In the genomic region with DNA sequence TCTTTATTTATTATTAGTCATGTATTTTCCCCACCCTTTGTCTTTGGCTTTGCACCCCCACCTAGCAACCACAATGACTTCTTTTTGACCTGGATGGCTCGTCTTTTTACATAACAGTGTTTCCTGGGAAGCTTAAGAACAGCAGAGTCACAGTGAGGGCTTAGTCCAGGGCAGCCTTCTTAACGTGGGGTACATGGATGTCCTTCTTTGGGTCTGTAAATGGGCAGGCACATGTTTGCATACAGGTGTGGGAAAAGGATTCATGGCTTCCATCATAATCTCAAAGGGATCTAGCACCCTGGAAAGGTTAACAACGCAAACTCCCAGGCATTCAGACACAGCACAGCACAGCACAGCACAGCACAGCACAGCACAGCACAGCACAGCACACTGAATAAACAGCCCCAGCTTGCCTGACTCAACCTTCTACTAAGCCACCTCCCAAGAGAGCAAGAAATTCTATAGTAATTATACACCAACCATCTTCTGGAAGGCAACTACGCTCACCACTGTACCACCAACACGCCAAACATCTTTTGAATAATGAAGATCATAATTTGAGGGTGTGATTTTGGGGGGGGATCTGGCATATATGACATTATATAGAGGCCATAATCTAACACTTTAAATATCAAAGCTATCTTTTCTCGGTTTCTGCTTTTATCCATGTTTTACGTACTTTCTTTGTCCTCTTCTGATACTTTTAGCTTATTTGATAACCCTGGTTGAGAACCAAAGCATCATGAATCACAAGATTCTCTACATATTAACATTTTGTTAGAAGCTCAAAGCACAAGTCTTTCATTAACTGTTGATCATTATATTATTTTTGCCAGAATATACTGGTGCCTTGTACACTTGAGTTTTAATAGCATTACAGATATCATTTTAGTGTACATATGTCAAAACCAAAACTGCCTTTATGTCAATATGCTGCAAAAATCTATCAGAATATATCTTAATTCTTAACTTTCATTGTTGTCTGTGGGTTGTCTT, we compare ENCODE assay signal across 8 cellular contexts.
DNase-seq lines count a peak whose midpoint lies in the region; ATAC-seq, FAIRE-seq and TF ChIP-seq lines count a peak whose summit lies in the region.

No MANE protein-coding gene starts in this region.

- peak overlapping the region; percentile 93 for H3K4me2 ChIP-seq in PC-9

- peaks cover 99% of the 10 kb centered on the region for H3K36me3 Mint-ChIP-seq in Calu3 (ENCODE audit: insufficient read depth, unreplicated experiment)
- H3K36me3 Mint-ChIP-seq in naive thymus-derived CD8-positive, alpha-beta T cell = peaks cover 0 to 32% (median 2%) of the 10 kb centered on the region in 3 donors

- peaks cover 98% of the 10 kb centered on the region for H3F3A ChIP-seq in PC-9 (ENCODE audit: insufficient read depth, low read depth)

- peaks cover 50% of the 10 kb centered on the region for H3K36me3 ChIP-seq in PC-9 (ENCODE audit: low read depth)

- H3K4me1 Mint-ChIP-seq in Calu3 (ENCODE audit: low read depth, unreplicated experiment) = peaks cover 47% of the 10 kb centered on the region
- peaks cover 48 to 82% (median 76%) of the 10 kb centered on the region in 4 donors for H3K4me1 Mint-ChIP-seq in naive thymus-derived CD8-positive, alpha-beta T cell

- H3K27me3 Mint-ChIP-seq in Calu3 (ENCODE audit: unreplicated experiment) = no peaks in the 10 kb centered on the region
- H3K27me3 Mint-ChIP-seq in naive thymus-derived CD8-positive, alpha-beta T cell = no peaks in the 10 kb centered on the region

- H3K9me2 ChIP-seq in PC-9 (ENCODE audit: insufficient read depth) = no peaks in the 10 kb centered on the region

- H2AFZ ChIP-seq in PC-9 = no peak overlapping the region

- peaks cover 58% of the 10 kb centered on the region for H3K4me1 ChIP-seq in PC-9 (replicated peaks; ENCODE audit: insufficient read depth)

- BruUV-seq in Calu3 (replicated peaks; lab: Mats Ljungman, UMichigan) (no TSS peak), PC-9 (replicated peaks; lab: Mats Ljungman, UMichigan) (TSS peak; percentile 38)

- H3K27ac Mint-ChIP-seq in Calu3 (ENCODE audit: unreplicated experiment) = peak overlapping the region; percentile 97
- peak overlapping the region; percentile 24 to 99 (median 92) for H3K27ac Mint-ChIP-seq in naive thymus-derived CD8-positive, alpha-beta T cell

- H3K9me3 ChIP-seq in PC-9 (ENCODE audit: insufficient read depth, low read depth) = no peaks in the 10 kb centered on the region

- CTCF ChIA-PET in Calu3 (lab: Charles Lee) = interaction anchor here (0.6 to 2.9 kb wide), 5 partner anchors 11 to 541 kb away, joined by 4 to 17 read pairs (median 4); no protein-coding TSS in a partner anchor
- CTCF ChIA-PET in PC-9 (lab: Charles Lee) = interaction anchor here (0.5 to 3.0 kb wide), 4 partner anchors 14 to 714 kb away, joined by 3 to 13 read pairs (median 7); no protein-coding TSS in a partner anchor

- peak overlapping the region; percentile 99 for H3K27ac ChIP-seq in PC-9

- POLR2A ChIA-PET in PC-9 (lab: Charles Lee; ENCODE audit: unreplicated experiment) = interaction anchor here (0.7 to 2.0 kb wide), 8 partner anchors 7 to 214 kb away, joined by 3 to 15 read pairs (median 6); no protein-coding TSS in a partner anchor
- POLR2A ChIA-PET in naive thymus-derived CD8-positive, alpha-beta T cell (lab: Charles Lee) = interaction anchor here (0.6 to 1.4 kb wide), 2 partner anchors 13 to 15 kb away, joined by 3 to 4 read pairs; no protein-coding TSS in a partner anchor

- intact Hi-C loops in Calu3 (cut with micrococcal nuclease; ENCODE audit: unreplicated experiment) (no loop called here), PC-9 (cut with micrococcal nuclease; ENCODE audit: unreplicated experiment) (no loop called here)

- DNase-seq in Calu3 (no peak), PC-9 (peak in 1 of 2 experiments; percentile 63), dermis blood vessel endothelial cell (peak; percentile 71), urothelium cell line (ENCODE audit: low spot score) (no peak), occipital lobe (lab: John Stamatoyannopoulos, UW) (no peak), OCI-M1 (lab: John Stamatoyannopoulos, UW) (no peak), NCI-H1092 (lab: John Stamatoyannopoulos, UW) (no peak)
- DNase-seq in naive thymus-derived CD8-positive, alpha-beta T cell = no peak

- no peak for TF ChIP-seq CTCF in Calu3 (IDR thresholded peaks at IDR 0.05; ENCODE audit: unreplicated experiment)
- TF ChIP-seq CTCF in PC-9 (conservative IDR thresholded peaks at IDR 0.05) = 0 out of 2 replicates have a peak, but pooled peaks have one; percentile 16

- H4K20me1 ChIP-seq in PC-9 (ENCODE audit: insufficient read depth) = peaks cover 23% of the 10 kb centered on the region

- FAIRE-seq in urothelium cell line (lab: Jason Lieb, UNC) = no peak

- H3K79me2 ChIP-seq in PC-9 (ENCODE audit: low read depth) = peaks cover 88% of the 10 kb centered on the region

- no peaks in the 10 kb centered on the region for H3K27me3 ChIP-seq in PC-9 (ENCODE audit: insufficient read depth, low read depth)

- ATAC-seq in naive thymus-derived CD8-positive, alpha-beta T cell = no peak

- no peaks in the 10 kb centered on the region for H3K9me3 Mint-ChIP-seq in Calu3 (ENCODE audit: low read depth, unreplicated experiment)
- no peaks in the 10 kb centered on the region for H3K9me3 Mint-ChIP-seq in naive thymus-derived CD8-positive, alpha-beta T cell

- H3K4me3 ChIP-seq in PC-9 = peak overlapping the region; percentile 96

- peak overlapping the region; percentile 94 for H3K4me3 Mint-ChIP-seq in Calu3 (ENCODE audit: low read depth, unreplicated experiment)
- H3K4me3 Mint-ChIP-seq in naive thymus-derived CD8-positive, alpha-beta T cell = peak overlapping the region; percentile 82 to 100 (median 94)
